ENCODE assay signal across 15 cellular contexts in genomic region chr5:43316421-43316820, GRCh38. TPM values are rescaled to one million over a fixed set of nuclear protein-coding genes. Genes with fewer than 3 reads are reported as not detected.
DNase-seq lines count a peak whose midpoint lies in the region; ATAC-seq, FAIRE-seq and TF ChIP-seq lines count a peak whose summit lies in the region.
"Had no signal": no experiment of that assay in that cellular context is flagged by ENCODE, and none has a peak within 500 bp of the region (broad histone marks: within the 10 kb centered on the region; RNA-seq: fewer than 3 reads in every experiment).

No MANE protein-coding gene starts in this region.

- in situ Hi-C loops in mammary epithelial cell (cut with MboI; ENCODE audit: low sequenced_read_pairs in 2 of 2) = loop anchor here in 1 of 2 donors (10.0 kb wide), 1 partner anchor 48 kb away; no protein-coding TSS in a partner anchor

- peaks cover 3% of the 10 kb centered on the region for H3K36me3 Mint-ChIP-seq in MCF 10A (ENCODE audit: insufficient read depth, unreplicated experiment)

- dilution Hi-C loops in mammary epithelial cell (cut with HindIII; ENCODE audit: low sequenced_read_pairs) = no loop called here

- H3K9me3 ChIP-seq in mammary epithelial cell (replicated peaks; ENCODE audit: insufficient read depth, low read length) (no peaks in the 10 kb centered on the region), right atrium auricular region (no peaks in the 10 kb centered on the region)

- peaks cover 22% of the 10 kb centered on the region for H3K4me1 ChIP-seq in mammary epithelial cell (ENCODE audit: insufficient read depth, low read length)
- H3K4me1 ChIP-seq in right atrium auricular region = peaks cover 0 to 18% of the 10 kb centered on the region in 2 donors

- no peak overlapping the region for H3K4me2 ChIP-seq in mammary epithelial cell (ENCODE audit: insufficient read depth, low read depth, low read length)
- H3K4me2 ChIP-seq: GM23338 had no signal

- no peak overlapping the region for H3K27ac ChIP-seq in mammary epithelial cell (ENCODE audit: insufficient read depth, low read depth, low read length)
- no peak overlapping the region for H3K27ac ChIP-seq in right atrium auricular region

- H4K20me1 ChIP-seq in mammary epithelial cell (ENCODE audit: insufficient read depth, low read length) = peaks cover 12% of the 10 kb centered on the region

- peak overlapping the region; percentile 12 for H2AFZ ChIP-seq in mammary epithelial cell (ENCODE audit: low read depth, low read length)
- H2AFZ ChIP-seq: GM23338 had no signal

- H3K4me3 ChIP-seq in mammary epithelial cell (replicated peaks in 1 of 3; ENCODE audit: insufficient read depth in 1 of 3, low read depth in 2 of 3, low read length in 3 of 3) = no peak overlapping the region
- no peak overlapping the region for H3K4me3 ChIP-seq in right atrium auricular region
- H3K4me3 ChIP-seq: GM23338, K562 had no signal

- POLR2A ChIA-PET in MCF 10A (lab: Yijun Ruan, JAX) = interaction anchor here (1.0 kb wide), 1 partner anchor 10 kb away, joined by 3 read pairs; no protein-coding TSS in a partner anchor

- peaks cover 18% of the 10 kb centered on the region for H3K79me2 ChIP-seq in mammary epithelial cell (ENCODE audit: insufficient read depth, low read length)

- H3K27ac Mint-ChIP-seq in MCF 10A (ENCODE audit: low read depth, unreplicated experiment) = no peak overlapping the region
- peak overlapping the region; percentile 19 to 69 for H3K27ac Mint-ChIP-seq in stimulated activated naive CD8-positive, alpha-beta T cell treated with anti-CD3 and anti-CD28 coated beads, Interleukin-15, amount 100 ng/mL, for 72 hours
- H3K27ac Mint-ChIP-seq: CD8-positive, alpha-beta T cell; GM23338 had no signal

- H3K27me3 ChIP-seq in mammary epithelial cell (ENCODE audit: insufficient read depth, low read length) (no peaks in the 10 kb centered on the region), right atrium auricular region (no peaks in the 10 kb centered on the region)

- no peak for TF ChIP-seq CTCF in mammary epithelial cell (conservative IDR thresholded peaks at IDR 0.05 in 1 of 2, IDR thresholded peaks at IDR 0.05 in 1 of 2; ENCODE audit: extremely low read depth in 1 of 2, insufficient read depth in 1 of 2, low read depth in 1 of 2, low read length in 2 of 2)
- no peak for TF ChIP-seq CTCF in MCF 10A (IDR thresholded peaks at IDR 0.05; ENCODE audit: unreplicated experiment)
- TF ChIP-seq CTCF in right atrium auricular region (IDR thresholded peaks at IDR 0.05) = no peak

- H3K36me3 ChIP-seq in mammary epithelial cell (ENCODE audit: insufficient read depth, low read length) (peaks cover 7% of the 10 kb centered on the region), right atrium auricular region (no peaks in the 10 kb centered on the region)

- H3K4me3 Mint-ChIP-seq in MCF 10A (ENCODE audit: unreplicated experiment) = no peak overlapping the region
- H3K4me3 Mint-ChIP-seq in stimulated activated naive CD8-positive, alpha-beta T cell treated with anti-CD3 and anti-CD28 coated beads, Interleukin-15, amount 100 ng/mL, for 72 hours = peak overlapping the region in 1 of 2 donors; percentile 42
- H3K4me3 Mint-ChIP-seq: CD8-positive, alpha-beta T cell; GM23338 had no signal

- ATAC-seq in stimulated activated naive CD8-positive, alpha-beta T cell treated with anti-CD3 and anti-CD28 coated beads, Interleukin-15, amount 100 ng/mL, for 72 hours = no peak
- ATAC-seq: CD8-positive, alpha-beta T cell; GM23338; K562 had no signal

- intact Hi-C loops in mammary epithelial cell (cut with micrococcal nuclease) (loop anchor here (10.0 kb wide), 1 partner anchor 168 kb away; the partner anchor contains the start of gene TMEM267), MCF 10A (cut with micrococcal nuclease) (no loop called here)

- no TSS peak for BruUV-seq in mammary epithelial cell (replicated peaks; lab: Mats Ljungman, UMichigan)
- BruUV-seq in MCF 10A (replicated peaks; lab: Mats Ljungman, UMichigan) = no TSS peak

- CTCF ChIA-PET in mammary epithelial cell (lab: Charles Lee; ENCODE audit: low non-redundant PET) = no interaction called here
- CTCF ChIA-PET in MCF 10A (lab: Yijun Ruan, JAX) = interaction anchor here (0.6 to 1.5 kb wide), 7 partner anchors 9 to 233 kb away, joined by 3 to 7 read pairs (median 3); no protein-coding TSS in a partner anchor

- no peaks in the 10 kb centered on the region for H3K27me3 Mint-ChIP-seq in MCF 10A (ENCODE audit: insufficient read depth, unreplicated experiment)
- H3K27me3 Mint-ChIP-seq in stimulated activated naive CD8-positive, alpha-beta T cell treated with anti-CD3 and anti-CD28 coated beads, Interleukin-15, amount 100 ng/mL, for 72 hours = no peaks in the 10 kb centered on the region

- H3K9me3 Mint-ChIP-seq in MCF 10A (ENCODE audit: unreplicated experiment) = no peaks in the 10 kb centered on the region
- H3K9me3 Mint-ChIP-seq in stimulated activated naive CD8-positive, alpha-beta T cell treated with anti-CD3 and anti-CD28 coated beads, Interleukin-15, amount 100 ng/mL, for 72 hours = peaks cover 0 to 15% of the 10 kb centered on the region in 2 donors
- H3K9me3 Mint-ChIP-seq: CD8-positive, alpha-beta T cell had no signal

- H3K4me1 Mint-ChIP-seq in MCF 10A (ENCODE audit: insufficient read depth, unreplicated experiment) = peaks cover 26% of the 10 kb centered on the region
- H3K4me1 Mint-ChIP-seq in stimulated activated naive CD8-positive, alpha-beta T cell treated with anti-CD3 and anti-CD28 coated beads, Interleukin-15, amount 100 ng/mL, for 72 hours = peaks cover 52% of the 10 kb centered on the region

- WGBS in mammary epithelial cell (ENCODE audit: low coverage, missing lambda C conversion rate) = 27% methylated on average over 5 of the region's 5 CpGs

- DNase-seq in mammary epithelial cell = no peak
- no peak for DNase-seq in MCF 10A (ENCODE audit: unreplicated experiment)
- DNase-seq in RCC 7860 (ENCODE audit: low spot score) = peak; percentile 59
- DNase-seq in glomerular visceral epithelial cell (ENCODE audit: extremely low spot score) = peak; percentile 16
- no peak for DNase-seq in stimulated activated naive CD8-positive, alpha-beta T cell treated with anti-CD3 and anti-CD28 coated beads, Interleukin-15, amount 100 ng/mL, for 72 hours
- no peak for DNase-seq in DMS153 treated with DMSO at 0.1 percent for 48 hours (lab: John Stamatoyannopoulos, UW; ENCODE audit: unreplicated experiment)
- DNase-seq in right atrium auricular region (ENCODE audit: low spot score) = no peak
- DNase-seq: CD8-positive, alpha-beta T cell; MM.1S; NCI-H1105; NCI-H1694 treated with DMSO at 0.1 percent for 48 hours; NCI-H446; Right ventricle myocardium superior had no signal

- no peak for FAIRE-seq in RCC 7860 (lab: Jason Lieb, UNC)
- FAIRE-seq: K562 had no signal

- H3K9ac ChIP-seq in mammary epithelial cell (ENCODE audit: insufficient read depth, low read length) = no peak overlapping the region

RNA-seq across cellular contexts. Expression of gene HMGCS1, which starts 3.2 kb away (rescaled TPM):
- total RNA-seq in mammary epithelial cell (100 to 1,000 TPM in 1 of 2 donors, 10 to 100 TPM in 1; 68.8 to 218 TPM), MCF 10A (2022) (36.2 and 42.6 TPM in 2 replicates), right atrium auricular region (10 to 100 TPM in 1 of 2 donors, 1 to 10 TPM in 1; 6.3 to 17.5 TPM)
- 148 TPM for polyA plus RNA-seq in mammary epithelial cell
- polyA minus RNA-seq in mammary epithelial cell = 191 TPM

Comparison
In these comparisons a context has a peak if more than half of its experiments do, and no peak if none do; other contexts are left out.
1. DNase-seq: peak in RCC 7860 (single experiment) and glomerular visceral epithelial cell (single experiment); none in mammary epithelial cell (single experiment), MCF 10A (single experiment), stimulated activated naive CD8-positive, alpha-beta T cell treated with anti-CD3 and anti-CD28 coated beads, Interleukin-15, amount 100 ng/mL, for 72 hours (0 of 2), DMS153 treated with DMSO at 0.1 percent for 48 hours (single experiment) and right atrium auricular region (single experiment).